Comparison of ENCODE assay signal across 8 cellular contexts in genomic region chr12:14111230-14111865, GRCh38.
A peak's percentile ranks its signal among the peaks of the same experiment; 100 is the strongest.
DNase-seq lines count a peak whose midpoint lies in the region; ATAC-seq and TF ChIP-seq lines count a peak whose summit lies in the region.

No MANE protein-coding gene starts in this region.

- H3K4me1 Mint-ChIP-seq in memory B cell: peaks cover 15% of the 10 kb centered on the region
- peaks cover 0 to 3% (median 0%) of the 10 kb centered on the region in 7 donors for H3K4me1 Mint-ChIP-seq in naive thymus-derived CD4-positive, alpha-beta T cell

- no peaks in the 10 kb centered on the region for H3K36me3 Mint-ChIP-seq in memory B cell
- no peaks in the 10 kb centered on the region for H3K36me3 Mint-ChIP-seq in naive thymus-derived CD4-positive, alpha-beta T cell

- intact Hi-C loops in breast epithelium (cut with DNase I; ENCODE audit: low total_unique reads): no loop called here
- intact Hi-C loops in naive thymus-derived CD4-positive, alpha-beta T cell (cut with micrococcal nuclease): no loop called here

- CTCF ChIA-PET in naive thymus-derived CD4-positive, alpha-beta T cell (lab: Charles Lee): no interaction called here

- H3K4me3 ChIP-seq in breast epithelium: no peak overlapping the region
- H3K4me3 ChIP-seq in naive thymus-derived CD4-positive, alpha-beta T cell (ENCODE audit: low read length): no peak overlapping the region

- in situ Hi-C loops in T47D (cut with HindIII; ENCODE audit: low pct_unique_long_range_greater_than_20kb, low sequenced_read_pairs): no loop called here

- ATAC-seq in HG02798 (IDR thresholded peaks at IDR 0.05; ENCODE audit: poor library complexity, unreplicated experiment) (peak; percentile 98), memory B cell (ENCODE audit: low read depth) (peak; percentile 97)
- ATAC-seq in naive thymus-derived CD4-positive, alpha-beta T cell: no peak

- peak overlapping the region; percentile 59 for H3K27ac Mint-ChIP-seq in memory B cell
- peak overlapping the region in 1 of 9 donors; percentile 17 for H3K27ac Mint-ChIP-seq in naive thymus-derived CD4-positive, alpha-beta T cell

- H3K36me3 ChIP-seq in breast epithelium: no peaks in the 10 kb centered on the region
- no peaks in the 10 kb centered on the region for H3K36me3 ChIP-seq in naive thymus-derived CD4-positive, alpha-beta T cell (ENCODE audit: control insufficient read depth in 2 of 3, insufficient read depth in 3 of 3, low read length in 3 of 3)

- no peaks in the 10 kb centered on the region for H3K9me3 ChIP-seq in breast epithelium
- H3K9me3 ChIP-seq in naive thymus-derived CD4-positive, alpha-beta T cell (ENCODE audit: control insufficient read depth in 2 of 3, low read length in 3 of 3): no peaks in the 10 kb centered on the region

- DNase-seq in T47D (ENCODE audit: low read depth in 1 of 2, low spot score in 1 of 2): peak; percentile 1 to 29
- DNase-seq in breast epithelium (ENCODE audit: low spot score in 2 of 2): no peak
- DNase-seq in NCI-H748 (lab: John Stamatoyannopoulos, UW; ENCODE audit: unreplicated experiment): peak; percentile 28
- peak; percentile 47 to 62 for DNase-seq in memory B cell (ENCODE audit: low spot score in 2 of 2)
- no peak for DNase-seq in substantia nigra (lab: John Stamatoyannopoulos, UW)
- no peak for DNase-seq in naive thymus-derived CD4-positive, alpha-beta T cell
- DNase-seq in SIG-M5 treated with dmso at 0.1 percent for 504 hours (lab: John Stamatoyannopoulos, UW; ENCODE audit: unreplicated experiment): no peak

- peak overlapping the region; percentile 2 for H3K4me3 Mint-ChIP-seq in memory B cell
- no peak overlapping the region for H3K4me3 Mint-ChIP-seq in naive thymus-derived CD4-positive, alpha-beta T cell

- peaks cover under 1% of the 10 kb centered on the region for H3K9me3 Mint-ChIP-seq in memory B cell
- peaks cover 0 to 6% (median 0%) of the 10 kb centered on the region in 11 donors for H3K9me3 Mint-ChIP-seq in naive thymus-derived CD4-positive, alpha-beta T cell

- H3K4me1 ChIP-seq in breast epithelium: no peaks in the 10 kb centered on the region
- no peaks in the 10 kb centered on the region for H3K4me1 ChIP-seq in naive thymus-derived CD4-positive, alpha-beta T cell (ENCODE audit: control insufficient read depth in 2 of 2, insufficient read depth in 2 of 2, low read length in 2 of 2)

- TF ChIP-seq POLR2A in breast epithelium (IDR thresholded peaks at IDR 0.05): no peak

- H3K27me3 Mint-ChIP-seq in memory B cell: no peaks in the 10 kb centered on the region
- H3K27me3 Mint-ChIP-seq in naive thymus-derived CD4-positive, alpha-beta T cell: peaks cover 0 to 30% (median 11%) of the 10 kb centered on the region in 5 donors

- POLR2A ChIA-PET in naive thymus-derived CD4-positive, alpha-beta T cell (lab: Charles Lee): no interaction called here

- H3K27me3 ChIP-seq in breast epithelium: no peaks in the 10 kb centered on the region
- no peaks in the 10 kb centered on the region for H3K27me3 ChIP-seq in naive thymus-derived CD4-positive, alpha-beta T cell (ENCODE audit: control insufficient read depth in 2 of 2, insufficient read depth in 2 of 2, low read length in 2 of 2)

- H3K27ac ChIP-seq in breast epithelium (no peak overlapping the region), substantia nigra (ENCODE audit: low read depth, low read length, poor library complexity, severe bottlenecking) (no peak overlapping the region)
- H3K27ac ChIP-seq in naive thymus-derived CD4-positive, alpha-beta T cell (ENCODE audit: low read depth, low read length): no peak overlapping the region

- TF ChIP-seq CTCF in breast epithelium (IDR thresholded peaks at IDR 0.05): no peak

Comparison
In these comparisons a context has a peak if more than half of its experiments do, and no peak if none do; other contexts are left out.
1. DNase-seq: peak in T47D (2 of 2), NCI-H748 (single experiment) and memory B cell (2 of 2); none in breast epithelium (0 of 2), substantia nigra (0 of 49), naive thymus-derived CD4-positive, alpha-beta T cell (0 of 9) and SIG-M5 treated with dmso at 0.1 percent for 504 hours (single experiment).